In genomic region chr4:129532573-129532972, GRCh38 we compare ENCODE assay signal across 14 cellular contexts.
DNase-seq lines count a peak whose midpoint lies in the region; ATAC-seq lines count a peak whose summit lies in the region.
"Had no signal": no experiment of that assay in that cellular context is flagged by ENCODE, and none has a peak within 500 bp of the region (broad histone marks: within the 10 kb centered on the region; RNA-seq: fewer than 3 reads in every experiment).

No MANE protein-coding gene starts in this region.

- H3K27me3 Mint-ChIP-seq in natural killer cell treated with Interleukin-12 subunit alpha and Interleukin-12 subunit beta and Interleukin-15 and Interleukin-18, amount 100 ng/mL, for 72 hours, result no peaks in the 10 kb centered on the region
- H3K27me3 Mint-ChIP-seq: activated naive CD8-positive, alpha-beta T cell treated with anti-CD3 and anti-CD28 coated beads for 36 hours had no signal

- H3K36me3 Mint-ChIP-seq in natural killer cell treated with Interleukin-12 subunit alpha and Interleukin-12 subunit beta and Interleukin-15 and Interleukin-18, amount 100 ng/mL, for 72 hours, result no peaks in the 10 kb centered on the region
- H3K36me3 Mint-ChIP-seq: activated naive CD8-positive, alpha-beta T cell treated with anti-CD3 and anti-CD28 coated beads for 36 hours had no signal

- no peak overlapping the region for H3K27ac Mint-ChIP-seq in natural killer cell treated with Interleukin-12 subunit alpha and Interleukin-12 subunit beta and Interleukin-15 and Interleukin-18, amount 100 ng/mL, for 72 hours
- H3K27ac Mint-ChIP-seq: activated naive CD8-positive, alpha-beta T cell treated with anti-CD3 and anti-CD28 coated beads for 36 hours had no signal

- no peaks in the 10 kb centered on the region for H3K4me1 Mint-ChIP-seq in natural killer cell treated with Interleukin-12 subunit alpha and Interleukin-12 subunit beta and Interleukin-15 and Interleukin-18, amount 100 ng/mL, for 72 hours (ENCODE audit: low read depth in 2 of 2)
- H3K4me1 Mint-ChIP-seq: activated naive CD8-positive, alpha-beta T cell treated with anti-CD3 and anti-CD28 coated beads for 36 hours had no signal

- ATAC-seq in GM18511 (IDR thresholded peaks at IDR 0.05; ENCODE audit: unreplicated experiment) (peak; percentile 97), GM21447 (IDR thresholded peaks at IDR 0.05; ENCODE audit: unreplicated experiment) (peak; percentile 91), HG03378 (IDR thresholded peaks at IDR 0.05; ENCODE audit: unreplicated experiment) (peak; percentile 90), GM21515 (IDR thresholded peaks at IDR 0.05; ENCODE audit: unreplicated experiment) (no peak)
- ATAC-seq in natural killer cell treated with Interleukin-12 subunit alpha and Interleukin-12 subunit beta and Interleukin-15 and Interleukin-18, amount 100 ng/mL, for 72 hours, result no peak

- DNase-seq in SIG-M5 (lab: John Stamatoyannopoulos, UW), result peak; percentile 19
- no peak for DNase-seq in hypothalamus (lab: John Stamatoyannopoulos, UW)
- no peak for DNase-seq in natural killer cell treated with Interleukin-12 subunit alpha and Interleukin-12 subunit beta and Interleukin-15 and Interleukin-18, amount 100 ng/mL, for 72 hours (ENCODE audit: low spot score)
- no peak for DNase-seq in activated gamma-delta T cell treated with Interleukin-2 at 50 U/mL for 16 hours
- DNase-seq: activated CD4-positive, alpha-beta T cell treated with anti-CD3 and anti-CD28 coated beads for 1 hour; activated naive CD8-positive, alpha-beta T cell treated with anti-CD3 and anti-CD28 coated beads for 36 hours; COR-L47; NCI-H1694; Peyer's patch; trophoblast cell had no signal

- H3K4me3 Mint-ChIP-seq in natural killer cell treated with Interleukin-12 subunit alpha and Interleukin-12 subunit beta and Interleukin-15 and Interleukin-18, amount 100 ng/mL, for 72 hours, result no peak overlapping the region
- H3K4me3 Mint-ChIP-seq: activated naive CD8-positive, alpha-beta T cell treated with anti-CD3 and anti-CD28 coated beads for 36 hours had no signal

- peaks cover 14% of the 10 kb centered on the region for H3K9me3 Mint-ChIP-seq in natural killer cell treated with Interleukin-12 subunit alpha and Interleukin-12 subunit beta and Interleukin-15 and Interleukin-18, amount 100 ng/mL, for 72 hours
- H3K9me3 Mint-ChIP-seq: activated naive CD8-positive, alpha-beta T cell treated with anti-CD3 and anti-CD28 coated beads for 36 hours had no signal

Comparison
In these comparisons a context has a peak if more than half of its experiments do, and no peak if none do; other contexts are left out.
1. ATAC-seq: peak in GM18511 (single experiment), GM21447 (single experiment) and HG03378 (single experiment); none in GM21515 (single experiment) and natural killer cell treated with Interleukin-12 subunit alpha and Interleukin-12 subunit beta and Interleukin-15 and Interleukin-18, amount 100 ng/mL, for 72 hours (0 of 2).